13 cellular contexts compared by ENCODE assay signal in the genomic region with DNA sequence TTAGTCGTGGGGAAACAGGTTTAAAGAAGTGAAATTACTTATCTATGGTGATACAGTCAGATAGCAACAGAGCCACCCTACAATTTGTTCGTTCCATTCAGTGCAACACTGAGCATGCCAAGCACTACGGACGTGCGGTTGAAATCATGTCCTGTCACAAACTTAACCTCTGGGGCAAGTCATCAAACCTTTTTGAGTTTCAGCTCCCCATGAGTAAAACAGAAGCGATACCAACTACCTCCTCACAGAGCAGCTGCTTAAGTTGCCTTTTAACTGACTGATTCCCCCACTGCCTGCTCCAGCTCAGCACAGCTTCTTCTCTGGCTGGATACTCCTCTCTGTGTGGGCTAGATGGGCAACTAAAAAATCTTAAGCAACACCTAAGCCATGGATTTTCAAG. TPM values are rescaled to one million over a fixed set of nuclear protein-coding genes. Genes with fewer than 3 reads are reported as not detected.
A peak's percentile ranks its signal among the peaks of the same experiment; 100 is the strongest.
DNase-seq lines count a peak whose midpoint lies in the region; ATAC-seq and TF ChIP-seq lines count a peak whose summit lies in the region.
"Had no signal": no experiment of that assay in that cellular context is flagged by ENCODE, and none has a peak within 500 bp of the region (broad histone marks: within the 10 kb centered on the region; RNA-seq: fewer than 3 reads in every experiment).

No MANE protein-coding gene starts in this region.

- peak; percentile 85 for ATAC-seq in GM18868 (IDR thresholded peaks at IDR 0.05; ENCODE audit: unreplicated experiment)
- ATAC-seq in GM21423 (IDR thresholded peaks at IDR 0.05; ENCODE audit: unreplicated experiment), result peak; percentile 56
- ATAC-seq in HG03060 (IDR thresholded peaks at IDR 0.05; ENCODE audit: low read depth, unreplicated experiment), result peak; percentile 91
- ATAC-seq in upper lobe of left lung (ENCODE audit: low FRiP score in 2 of 2), result no peak
- ATAC-seq: naive thymus-derived CD8-positive, alpha-beta T cell had no signal

- no peaks in the 10 kb centered on the region for H3K9me3 Mint-ChIP-seq in activated naive CD8-positive, alpha-beta T cell treated with anti-CD3 and anti-CD28 coated beads for 36 hours
- H3K9me3 Mint-ChIP-seq: immature natural killer cell had no signal

- H3K4me3 Mint-ChIP-seq in activated naive CD8-positive, alpha-beta T cell treated with anti-CD3 and anti-CD28 coated beads for 36 hours, result no peak overlapping the region
- H3K4me3 Mint-ChIP-seq: immature natural killer cell; naive thymus-derived CD8-positive, alpha-beta T cell had no signal

- peak; percentile 0 for DNase-seq in activated naive CD8-positive, alpha-beta T cell treated with anti-CD3 and anti-CD28 coated beads for 36 hours
- DNase-seq in upper lobe of left lung (no peak), GM19238 (ENCODE audit: insufficient read length, low spot score) (no peak), NCI-H1930 (lab: John Stamatoyannopoulos, UW) (no peak)
- DNase-seq in activated CD4-positive, alpha-beta T cell treated with anti-CD3 and anti-CD28 coated beads for 1 hour, result no peak
- DNase-seq: activated CD8-positive, alpha-beta memory T cell treated with anti-CD3 and anti-CD28 coated beads for 24 hours; immature natural killer cell; naive thymus-derived CD8-positive, alpha-beta T cell; stimulated activated CD4-positive, alpha-beta T cell treated with anti-CD3 and anti-CD28 coated beads, Interleukin-12 subunit alpha, Interleukin-12 subunit beta, amount 100 ng/mL, for 4 hours had no signal

- no peaks in the 10 kb centered on the region for H3K4me1 ChIP-seq in upper lobe of left lung

- TF ChIP-seq CTCF in upper lobe of left lung (IDR thresholded peaks at IDR 0.05), result no peak

- TF ChIP-seq POLR2A in upper lobe of left lung (IDR thresholded peaks at IDR 0.05), result no peak

- H3K4me3 ChIP-seq in upper lobe of left lung, result no peak overlapping the region

- peaks cover 4% of the 10 kb centered on the region for H3K36me3 Mint-ChIP-seq in activated naive CD8-positive, alpha-beta T cell treated with anti-CD3 and anti-CD28 coated beads for 36 hours
- H3K36me3 Mint-ChIP-seq: immature natural killer cell; naive thymus-derived CD8-positive, alpha-beta T cell had no signal

- WGBS in upper lobe of left lung, 2 donors, result 71 to 77% methylated on average over 1 to 6 of the region's 6 CpGs

- H3K4me1 Mint-ChIP-seq in activated naive CD8-positive, alpha-beta T cell treated with anti-CD3 and anti-CD28 coated beads for 36 hours, result peaks cover 31% of the 10 kb centered on the region
- H3K4me1 Mint-ChIP-seq: immature natural killer cell had no signal

- no peak for TF ChIP-seq EP300 in upper lobe of left lung (IDR thresholded peaks at IDR 0.05)

- no peaks in the 10 kb centered on the region for H3K27me3 Mint-ChIP-seq in activated naive CD8-positive, alpha-beta T cell treated with anti-CD3 and anti-CD28 coated beads for 36 hours
- H3K27me3 Mint-ChIP-seq: naive thymus-derived CD8-positive, alpha-beta T cell had no signal

- H3K9me3 ChIP-seq in upper lobe of left lung, result no peaks in the 10 kb centered on the region

- H3K27ac Mint-ChIP-seq in activated naive CD8-positive, alpha-beta T cell treated with anti-CD3 and anti-CD28 coated beads for 36 hours, result peak overlapping the region; percentile 38
- H3K27ac Mint-ChIP-seq: immature natural killer cell had no signal

- no peaks in the 10 kb centered on the region for H3K36me3 ChIP-seq in upper lobe of left lung

- H3K27me3 ChIP-seq in upper lobe of left lung, result no peaks in the 10 kb centered on the region

- no peak overlapping the region for H3K27ac ChIP-seq in upper lobe of left lung
- H3K27ac ChIP-seq: epithelial cell of prostate had no signal

RNA-seq across cellular contexts. Expression of a gene that starts 36.0 kb away (rescaled TPM):
- total RNA-seq in activated naive CD8-positive, alpha-beta T cell treated with anti-CD3 and anti-CD28 coated beads for 36 hours, result under 1 TPM; 0.44 to 0.70 TPM
- total RNA-seq in upper lobe of left lung, result under 1 TPM in 1 of 6 donors, not detected in 5; 0.13 TPM

Comparison
In these comparisons a context has a peak if more than half of its experiments do, and no peak if none do; other contexts are left out.
1. ATAC-seq: peak in GM18868 (single experiment), GM21423 (single experiment) and HG03060 (single experiment); none in upper lobe of left lung (0 of 2).